8 cellular contexts compared by ENCODE assay signal in genomic region chr1:161307230-161307768, GRCh38. TPM values are rescaled to one million over a fixed set of nuclear protein-coding genes. Genes with fewer than 3 reads are reported as not detected.
DNase-seq lines count a peak whose midpoint lies in the region; ATAC-seq and TF ChIP-seq lines count a peak whose summit lies in the region.

No MANE protein-coding gene starts in this region.

- H3K4me2 ChIP-seq in PC-3 (ENCODE audit: low read length): no peak overlapping the region

- no peaks in the 10 kb centered on the region for H3K79me2 ChIP-seq in PC-3 (ENCODE audit: low read length)

- peaks cover 11 to 24% (median 14%) of the 10 kb centered on the region in 4 donors for H3K4me1 ChIP-seq in transverse colon
- H3K4me1 ChIP-seq in PC-3 (ENCODE audit: insufficient read depth, low read length): no peaks in the 10 kb centered on the region

- no peak for DNase-seq in activated naive CD8-positive, alpha-beta T cell treated with anti-CD3 and anti-CD28 coated beads for 36 hours
- DNase-seq in T-helper 17 cell: no peak
- DNase-seq in globus pallidus (ENCODE audit: low spot score): peak; percentile 23
- no peak for DNase-seq in transverse colon
- no peak for DNase-seq in HT-29 (ENCODE audit: low spot score)
- no peak for DNase-seq in NCI-H774 (lab: John Stamatoyannopoulos, UW)
- DNase-seq in PC-3: no peak

- H3K36me3 ChIP-seq in transverse colon (no peaks in the 10 kb centered on the region), PC-3 (ENCODE audit: low read depth, low read length) (no peaks in the 10 kb centered on the region)

- CTCF ChIA-PET in PC-3 (lab: Charles Lee): interaction anchor here (0.6 kb wide), 1 partner anchor 14 kb away, joined by 3 read pairs; no protein-coding TSS in a partner anchor

- H3K9ac ChIP-seq in PC-3 (ENCODE audit: low read length): no peak overlapping the region

- in situ Hi-C loops in transverse colon (cut with MboI; ENCODE audit: low pct_ligation_motif_present in 1 of 4, low pct_unique_long_range_greater_than_20kb in 1 of 4, low sequenced_read_pairs in 3 of 4): no loop called here

- no peaks in the 10 kb centered on the region for H3K9me2 ChIP-seq in PC-3 (replicated peaks; ENCODE audit: low read length)

- H3K9me3 ChIP-seq in T-helper 17 cell (ENCODE audit: control insufficient read depth, low read length, poor library complexity, severe bottlenecking): no peaks in the 10 kb centered on the region
- H3K9me3 ChIP-seq in transverse colon: no peaks in the 10 kb centered on the region
- no peaks in the 10 kb centered on the region for H3K9me3 ChIP-seq in PC-3 (ENCODE audit: low read length)

- H3K4me3 Mint-ChIP-seq in activated naive CD8-positive, alpha-beta T cell: peak overlapping the region; percentile 30
- H3K4me3 Mint-ChIP-seq in activated naive CD8-positive, alpha-beta T cell treated with anti-CD3 and anti-CD28 coated beads for 36 hours: no peak overlapping the region
- H3K4me3 Mint-ChIP-seq in T-helper 17 cell: no peak overlapping the region

- no peaks in the 10 kb centered on the region for H3K36me3 Mint-ChIP-seq in activated naive CD8-positive, alpha-beta T cell
- no peaks in the 10 kb centered on the region for H3K36me3 Mint-ChIP-seq in activated naive CD8-positive, alpha-beta T cell treated with anti-CD3 and anti-CD28 coated beads for 36 hours
- H3K36me3 Mint-ChIP-seq in T-helper 17 cell (ENCODE audit: low read depth): no peaks in the 10 kb centered on the region

- POLR2A ChIA-PET in PC-3 (lab: Charles Lee; ENCODE audit: unreplicated experiment): no interaction called here

- H2AFZ ChIP-seq in PC-3 (ENCODE audit: low read length): no peak overlapping the region

- no peaks in the 10 kb centered on the region for H3K27me3 ChIP-seq in transverse colon
- H3K27me3 ChIP-seq in PC-3 (ENCODE audit: low read length): 0 out of 2 replicates have a peak, but pooled peaks cover 4% of the 10 kb centered on the region

- peaks cover 43% of the 10 kb centered on the region for H3K4me1 Mint-ChIP-seq in activated naive CD8-positive, alpha-beta T cell (ENCODE audit: low read depth)
- peaks cover 32% of the 10 kb centered on the region for H3K4me1 Mint-ChIP-seq in activated naive CD8-positive, alpha-beta T cell treated with anti-CD3 and anti-CD28 coated beads for 36 hours
- H3K4me1 Mint-ChIP-seq in T-helper 17 cell: peaks cover 33% of the 10 kb centered on the region

- H4K20me1 ChIP-seq in PC-3 (ENCODE audit: low read length): no peaks in the 10 kb centered on the region

- peak overlapping the region; percentile 17 to 69 (median 34) for H3K27ac ChIP-seq in transverse colon
- H3K27ac ChIP-seq in PC-3 (ENCODE audit: low read length): no peak overlapping the region

- H3K4me3 ChIP-seq in transverse colon: no peak overlapping the region
- H3K4me3 ChIP-seq in PC-3 (ENCODE audit: low read length): no peak overlapping the region

- no peak for TF ChIP-seq EP300 in transverse colon (IDR thresholded peaks at IDR 0.05; ENCODE audit: low read depth)

- H3K9me3 Mint-ChIP-seq in activated naive CD8-positive, alpha-beta T cell (ENCODE audit: low read depth): no peaks in the 10 kb centered on the region
- H3K9me3 Mint-ChIP-seq in activated naive CD8-positive, alpha-beta T cell treated with anti-CD3 and anti-CD28 coated beads for 36 hours: no peaks in the 10 kb centered on the region

- intact Hi-C loops in transverse colon (cut with DNase I; ENCODE audit: low total_unique reads) (no loop called here), PC-3 (cut with micrococcal nuclease) (no loop called here)

- H3K27me3 Mint-ChIP-seq in activated naive CD8-positive, alpha-beta T cell: no peaks in the 10 kb centered on the region
- no peaks in the 10 kb centered on the region for H3K27me3 Mint-ChIP-seq in activated naive CD8-positive, alpha-beta T cell treated with anti-CD3 and anti-CD28 coated beads for 36 hours
- H3K27me3 Mint-ChIP-seq in T-helper 17 cell: no peaks in the 10 kb centered on the region

- no peak for ATAC-seq in T-helper 17 cell
- no peak for ATAC-seq in PC-3

- TF ChIP-seq CTCF in transverse colon (IDR thresholded peaks at IDR 0.05): no peak
- no peak for TF ChIP-seq CTCF in PC-3 (conservative IDR thresholded peaks at IDR 0.05; ENCODE audit: low read depth, low read length)

- no peak for TF ChIP-seq POLR2A in transverse colon (IDR thresholded peaks at IDR 0.05)

- H3F3A ChIP-seq in PC-3 (ENCODE audit: low read length, unreplicated experiment): no peaks in the 10 kb centered on the region

- WGBS in transverse colon (ENCODE audit: low coverage in 1 of 2), 2 donors: 90% methylated on average over 7 of the region's 7 CpGs; no CpG with 5 or more reads in 1 of the 2 donors

- BruUV-seq in PC-3 (replicated peaks; lab: Mats Ljungman, UMichigan): no TSS peak

- H3K27ac Mint-ChIP-seq in activated naive CD8-positive, alpha-beta T cell: peak overlapping the region; percentile 17
- H3K27ac Mint-ChIP-seq in activated naive CD8-positive, alpha-beta T cell treated with anti-CD3 and anti-CD28 coated beads for 36 hours: no peak overlapping the region
- H3K27ac Mint-ChIP-seq in T-helper 17 cell: peak overlapping the region; percentile 91

RNA-seq across cellular contexts. Expression of gene MPZ, which starts 2.5 kb away (rescaled TPM):
- 1 to 10 TPM; 2.9 to 3.7 TPM for total RNA-seq in activated naive CD8-positive, alpha-beta T cell treated with anti-CD3 and anti-CD28 coated beads for 36 hours
- 1 to 10 TPM; 2.3 to 2.9 TPM for total RNA-seq in T-helper 17 cell
- total RNA-seq in transverse colon: 1 to 10 TPM; 1.4 to 3.0 (median 1.6) TPM
- total RNA-seq in HT-29 (2014; rRNA removed; shearing (Covaris generic)): 0.16 and 0.41 TPM in 2 replicates
- total RNA-seq in PC-3 (2014; rRNA removed): 0.18 TPM in 1 of 2 replicates, not detected in the other

RNA-seq across cellular contexts. Expression of gene SDHC, which starts 6.9 kb away (rescaled TPM):
- 100 to 1,000 TPM; 187 to 192 TPM for total RNA-seq in activated naive CD8-positive, alpha-beta T cell treated with anti-CD3 and anti-CD28 coated beads for 36 hours
- total RNA-seq in T-helper 17 cell (10 to 100 TPM; 64.4 to 76.8 TPM), transverse colon (100 to 1,000 TPM in 1 of 4 donors, 10 to 100 TPM in 3; 32.1 to 223 (median 52.5) TPM), PC-3 (2014; rRNA removed) (26.1 and 30.1 TPM in 2 replicates)
- total RNA-seq in HT-29 (2014; rRNA removed; shearing (Covaris generic)): 16.6 and 17.1 TPM in 2 replicates

RNA-seq across cellular contexts. Expression of gene PCP4L1, which starts 48.8 kb away (rescaled TPM):
- under 1 TPM; 0.39 to 0.80 TPM for total RNA-seq in activated naive CD8-positive, alpha-beta T cell treated with anti-CD3 and anti-CD28 coated beads for 36 hours
- total RNA-seq in T-helper 17 cell: not detected
- 1 to 10 TPM in 2 of 4 donors, not detected in 2; 1.8 to 2.1 TPM for total RNA-seq in transverse colon
- total RNA-seq in HT-29 (2014; rRNA removed; shearing (Covaris generic)): not detected in 2 replicates
- total RNA-seq in PC-3 (2014; rRNA removed): 0.07 TPM in 1 of 2 replicates, not detected in the other
